Comparison of ENCODE assay signal across 9 cellular contexts in the genomic region with DNA sequence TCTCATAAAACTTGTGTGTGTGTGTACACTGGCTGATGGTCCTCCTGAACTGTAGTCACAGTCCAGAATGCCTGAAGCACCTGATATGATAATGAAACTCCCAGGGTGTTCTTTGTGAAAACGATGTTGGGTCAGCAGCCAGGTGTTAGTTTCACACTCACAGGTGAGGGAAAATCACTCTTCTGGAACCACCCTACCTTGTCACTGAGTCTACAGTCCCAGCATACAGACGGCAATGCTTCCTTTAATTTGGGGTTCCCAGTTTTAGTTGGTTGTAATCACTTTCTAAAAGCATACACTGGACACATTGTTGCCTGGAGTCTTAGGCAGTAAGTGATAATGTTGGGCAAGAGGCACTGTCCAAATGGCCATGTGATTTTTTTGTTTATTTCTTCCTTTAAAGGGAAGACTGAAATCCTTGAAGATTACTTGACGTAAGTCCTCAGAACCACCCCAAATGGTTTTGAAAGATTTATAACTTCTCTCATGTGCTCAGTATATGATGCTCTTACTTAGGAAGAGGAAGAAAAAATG. TPM values are rescaled to one million over a fixed set of nuclear protein-coding genes. Genes with fewer than 3 reads are reported as not detected.
DNase-seq lines count a peak whose midpoint lies in the region; ATAC-seq and TF ChIP-seq lines count a peak whose summit lies in the region.
"Had no signal": no experiment of that assay in that cellular context is flagged by ENCODE, and none has a peak within 500 bp of the region (broad histone marks: within the 10 kb centered on the region; RNA-seq: fewer than 3 reads in every experiment).

No MANE protein-coding gene starts in this region.

- H3K4me1 ChIP-seq in gastroesophageal sphincter, result peaks cover 0 to 83% (median 29%) of the 10 kb centered on the region in 3 donors

- TF ChIP-seq CTCF in gastroesophageal sphincter (IDR thresholded peaks at IDR 0.05), result no peak

- intact Hi-C loops in activated CD4-positive, alpha-beta T cell treated with anti-CD3 and anti-CD28 coated beads, Interleukin-2, amount 10 ng/mL, durations not matched to agents 24 days and 14 days (cut with micrococcal nuclease), result no loop called here

- no peaks in the 10 kb centered on the region for H3K27me3 Mint-ChIP-seq in activated CD4-positive, alpha-beta T cell treated with anti-CD3 and anti-CD28 coated beads, Interleukin-2, amount 10 ng/mL, durations not matched to agents 24 days and 14 days

- H3K4me3 ChIP-seq in gastroesophageal sphincter, result peak overlapping the region in 1 of 2 donors; percentile 1

- no peaks in the 10 kb centered on the region for H3K36me3 Mint-ChIP-seq in activated CD4-positive, alpha-beta T cell treated with anti-CD3 and anti-CD28 coated beads, Interleukin-2, amount 10 ng/mL, durations not matched to agents 24 days and 14 days (ENCODE audit: low read depth)
- H3K36me3 Mint-ChIP-seq: activated naive CD4-positive, alpha-beta T cell treated with anti-CD3 and anti-CD28 coated beads, Interleukin-2, amount 50 U/mL, for 72 hours had no signal

- peak; percentile 41 for DNase-seq in activated CD4-positive, alpha-beta T cell treated with anti-CD3 and anti-CD28 coated beads, Interleukin-2, amount 10 ng/mL, durations not matched to agents 24 days and 14 days
- DNase-seq in activated CD4-positive, alpha-beta T cell treated with anti-CD3 and anti-CD28 coated beads, Interleukin-2, amount 50 U/mL, for 48 hours, result no peak
- DNase-seq in ureter (ENCODE audit: low spot score) (peak; percentile 18), T-helper 1 cell (no peak), NCI-H2081 treated with DMSO at 0.1 percent for 48 hours (lab: John Stamatoyannopoulos, UW) (no peak), AG08396 (ENCODE audit: low spot score) (no peak)

- H3K4me3 Mint-ChIP-seq in activated CD4-positive, alpha-beta T cell treated with anti-CD3 and anti-CD28 coated beads, Interleukin-2, amount 10 ng/mL, durations not matched to agents 24 days and 14 days, result no peak overlapping the region

- ATAC-seq in HG03460 (IDR thresholded peaks at IDR 0.05; ENCODE audit: unreplicated experiment) (peak; percentile 51), gastroesophageal sphincter (peak; percentile 75)

- WGBS in gastroesophageal sphincter (ENCODE audit: low coverage in 1 of 2), 2 donors, result 35 to 42% methylated on average over 2 to 3 of the region's 3 CpGs

- peak overlapping the region; percentile 67 to 86 (median 80) for H3K27ac ChIP-seq in gastroesophageal sphincter

- H3K4me1 Mint-ChIP-seq in activated CD4-positive, alpha-beta T cell treated with anti-CD3 and anti-CD28 coated beads, Interleukin-2, amount 10 ng/mL, durations not matched to agents 24 days and 14 days, result peaks cover 16% of the 10 kb centered on the region

- H3K27me3 ChIP-seq in gastroesophageal sphincter, result peaks cover 4% of the 10 kb centered on the region

- no peak overlapping the region for H3K27ac Mint-ChIP-seq in activated CD4-positive, alpha-beta T cell treated with anti-CD3 and anti-CD28 coated beads, Interleukin-2, amount 10 ng/mL, durations not matched to agents 24 days and 14 days
- H3K27ac Mint-ChIP-seq: activated naive CD4-positive, alpha-beta T cell treated with anti-CD3 and anti-CD28 coated beads, Interleukin-2, amount 50 U/mL, for 72 hours had no signal

- no peak for TF ChIP-seq EP300 in gastroesophageal sphincter (IDR thresholded peaks at IDR 0.05)

- no peaks in the 10 kb centered on the region for H3K9me3 Mint-ChIP-seq in activated CD4-positive, alpha-beta T cell treated with anti-CD3 and anti-CD28 coated beads, Interleukin-2, amount 10 ng/mL, durations not matched to agents 24 days and 14 days
- H3K9me3 Mint-ChIP-seq: activated naive CD4-positive, alpha-beta T cell treated with anti-CD3 and anti-CD28 coated beads, Interleukin-2, amount 50 U/mL, for 72 hours had no signal

- H3K9me3 ChIP-seq in gastroesophageal sphincter, result no peaks in the 10 kb centered on the region

- no peaks in the 10 kb centered on the region for H3K36me3 ChIP-seq in gastroesophageal sphincter

- no peak for TF ChIP-seq POLR2A in gastroesophageal sphincter (IDR thresholded peaks at IDR 0.05)

RNA-seq across cellular contexts. Expression of a gene that starts 18.2 kb away (rescaled TPM):
- total RNA-seq in activated CD4-positive, alpha-beta T cell treated with anti-CD3 and anti-CD28 coated beads, Interleukin-2, amount 10 ng/mL, durations not matched to agents 24 days and 14 days, result 119 and 122 TPM in 2 replicates
- total RNA-seq in gastroesophageal sphincter (100 to 1,000 TPM; 122 to 196 (median 159) TPM), ureter (151 TPM)

RNA-seq across cellular contexts. Expression of a gene that starts 40.2 kb away (rescaled TPM):
- 26.7 and 28.0 TPM in 2 replicates for total RNA-seq in activated CD4-positive, alpha-beta T cell treated with anti-CD3 and anti-CD28 coated beads, Interleukin-2, amount 10 ng/mL, durations not matched to agents 24 days and 14 days
- 10 to 100 TPM; 19.1 to 34.9 (median 21.4) TPM for total RNA-seq in gastroesophageal sphincter
- total RNA-seq in ureter, result 44.8 TPM

Comparison
In these comparisons a context has a peak if more than half of its experiments do, and no peak if none do; other contexts are left out.
1. DNase-seq: peak in activated CD4-positive, alpha-beta T cell treated with anti-CD3 and anti-CD28 coated beads, Interleukin-2, amount 10 ng/mL, durations not matched to agents 24 days and 14 days (single experiment) and ureter (single experiment); none in activated CD4-positive, alpha-beta T cell treated with anti-CD3 and anti-CD28 coated beads, Interleukin-2, amount 50 U/mL, for 48 hours (0 of 2), T-helper 1 cell (0 of 5), NCI-H2081 treated with DMSO at 0.1 percent for 48 hours (single experiment) and AG08396 (single experiment).